22 cellular contexts compared by ENCODE assay signal in the genomic region with DNA sequence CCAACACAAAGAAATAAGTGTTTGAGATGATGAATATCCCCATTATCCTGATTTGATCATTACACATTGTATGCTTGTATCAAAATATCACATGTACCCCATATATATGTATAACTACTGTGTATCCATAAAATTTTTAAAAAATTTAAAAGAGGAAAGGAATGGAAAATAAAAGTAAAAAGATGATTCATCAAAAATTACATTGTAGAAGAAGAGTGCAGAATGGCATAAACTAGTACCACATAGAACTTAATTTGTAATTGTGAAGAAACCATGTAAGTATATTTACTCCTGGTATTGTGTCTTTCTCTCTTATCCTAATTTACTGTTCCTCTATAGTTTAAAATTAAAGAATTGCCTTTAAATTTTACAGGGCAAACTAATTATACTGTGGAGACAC. TPM values are rescaled to one million over a fixed set of nuclear protein-coding genes. Genes with fewer than 3 reads are reported as not detected.
A peak's percentile ranks its signal among the peaks of the same experiment; 100 is the strongest.
DNase-seq lines count a peak whose midpoint lies in the region; ATAC-seq, FAIRE-seq and TF ChIP-seq lines count a peak whose summit lies in the region.
"Had no signal": no experiment of that assay in that cellular context is flagged by ENCODE, and none has a peak within 500 bp of the region (broad histone marks: within the 10 kb centered on the region; RNA-seq: fewer than 3 reads in every experiment).

No MANE protein-coding gene starts in this region.

- TF ChIP-seq CTCF in A549 (IDR thresholded peaks at IDR 0.05) (no peak), tibial nerve (IDR thresholded peaks at IDR 0.05) (no peak), progenitor cell of endocrine pancreas (IDR thresholded peaks at IDR 0.05; ENCODE audit: unreplicated experiment) (no peak)

- no peaks in the 10 kb centered on the region for H3K27me3 ChIP-seq in BLaER1 treated with 17β-estradiol and CSF1 and Interleukin-3, amounts not matched to agents 10 nM and 100 nM
- H3K27me3 ChIP-seq in tibial nerve, result no peaks in the 10 kb centered on the region

- H3K4me1 Mint-ChIP-seq in progenitor cell of endocrine pancreas (ENCODE audit: low read depth), result no peaks in the 10 kb centered on the region

- H3K4me3 ChIP-seq in A549, result no peak overlapping the region
- H3K4me3 ChIP-seq in BLaER1 treated with 17β-estradiol and CSF1 and Interleukin-3, amounts not matched to agents 10 nM and 100 nM, result no peak overlapping the region; a peak in 1 of 20 replicates
- H3K4me3 ChIP-seq in tibial nerve, result no peak overlapping the region
- H3K4me3 ChIP-seq: HAP-1 had no signal

- H3K27ac Mint-ChIP-seq in progenitor cell of endocrine pancreas, result no peak overlapping the region
- H3K27ac Mint-ChIP-seq: CD4-positive, CD25-positive, alpha-beta regulatory T cell; CD8-positive, alpha-beta T cell; HFFc6 had no signal

- TF ChIP-seq POLR2A in A549 (IDR thresholded peaks at IDR 0.05; ENCODE audit: low read length) (no peak), tibial nerve (IDR thresholded peaks at IDR 0.05) (no peak)

- H3K27ac ChIP-seq in A549 (no peak overlapping the region), tibial nerve (no peak overlapping the region)
- peak overlapping the region in 4 of 11 experiments; percentile 23 to 54 (median 37); a peak in 5 of 22 replicates for H3K27ac ChIP-seq in BLaER1 treated with 17β-estradiol and CSF1 and Interleukin-3, amounts not matched to agents 10 nM and 100 nM
- H3K27ac ChIP-seq: C4-2B had no signal

- H3K4me2 ChIP-seq in A549, result no peak overlapping the region
- peak overlapping the region in 8 of 11 experiments; percentile 1 to 76 (median 64); a peak in 10 of 22 replicates for H3K4me2 ChIP-seq in BLaER1 treated with 17β-estradiol and CSF1 and Interleukin-3, amounts not matched to agents 10 nM and 100 nM

- TF ChIP-seq EP300 in A549 (IDR thresholded peaks at IDR 0.05) (no peak), tibial nerve (IDR thresholded peaks at IDR 0.05) (no peak)

- H3K4me1 ChIP-seq in A549 (no peaks in the 10 kb centered on the region), tibial nerve (peaks cover 0 to 17% (median 0%) of the 10 kb centered on the region in 4 donors)
- H3K4me1 ChIP-seq in BLaER1 treated with 17β-estradiol and CSF1 and Interleukin-3, amounts not matched to agents 10 nM and 100 nM, result peaks cover 13 to 28% (median 19%) of the 10 kb centered on the region in 10 experiments
- H3K4me1 ChIP-seq: BE2C, Caco-2 had no signal

- no peak overlapping the region for H3K4me3 Mint-ChIP-seq in progenitor cell of endocrine pancreas (ENCODE audit: low read depth)
- H3K4me3 Mint-ChIP-seq: CD4-positive, CD25-positive, alpha-beta regulatory T cell; CD8-positive, alpha-beta T cell; HFFc6 had no signal

- peaks cover 5% of the 10 kb centered on the region for H3K36me3 Mint-ChIP-seq in progenitor cell of endocrine pancreas (ENCODE audit: insufficient read depth)

- FAIRE-seq in A549 (lab: Jason Lieb, UNC), result no peak
- FAIRE-seq: G401.6, GM12892, H54 had no signal

- ATAC-seq in A549, result no peak
- ATAC-seq: CD8-positive, alpha-beta T cell had no signal

- no peak for TF ChIP-seq RAD21 in A549 (conservative IDR thresholded peaks at IDR 0.05 in 1 of 2, IDR thresholded peaks at IDR 0.05 in 1 of 2)

- no peak for DNase-seq in A549 (ENCODE audit: low read depth in 1 of 2, low spot score in 1 of 2)
- peak; percentile 49 for DNase-seq in foreskin melanocyte
- no peak for DNase-seq in OCI-M1 (lab: John Stamatoyannopoulos, UW)
- no peak for DNase-seq in tibial nerve (ENCODE audit: low spot score in 2 of 2)
- DNase-seq in progenitor cell of endocrine pancreas (ENCODE audit: low spot score, unreplicated experiment), result no peak
- DNase-seq: ACHN; AML-193; BE2C; Caco-2; CD4-positive, CD25-positive, alpha-beta regulatory T cell; CD8-positive, alpha-beta T cell; DMS153; DND-41; GOT3; HFFc6 had no signal

- H3K27me3 Mint-ChIP-seq in progenitor cell of endocrine pancreas, result peaks cover 6% of the 10 kb centered on the region

- H3K9me3 Mint-ChIP-seq in progenitor cell of endocrine pancreas (ENCODE audit: low read depth), result peaks cover 4% of the 10 kb centered on the region
- H3K9me3 Mint-ChIP-seq: CD8-positive, alpha-beta T cell; HFFc6 had no signal

- POLR2A ChIA-PET in A549 (lab: Yijun Ruan, JAX), result interaction anchor here (1.7 kb wide), 1 partner anchor 855 kb away, joined by 5 read pairs; a partner anchor contains a TSS

- no peaks in the 10 kb centered on the region for H4K20me1 ChIP-seq in BLaER1 treated with 17β-estradiol and CSF1 and Interleukin-3, amounts not matched to agents 10 nM and 100 nM

- no peak overlapping the region for H3K9ac ChIP-seq in BLaER1 treated with 17β-estradiol and CSF1 and Interleukin-3, amounts not matched to agents 10 nM and 100 nM

- H3K36me3 ChIP-seq in BLaER1 treated with 17β-estradiol and CSF1 and Interleukin-3, amounts not matched to agents 10 nM and 100 nM, result peaks cover 9 to 24% (median 14%) of the 10 kb centered on the region in 11 experiments; a peak in 17 of 22 replicates
- H3K36me3 ChIP-seq in tibial nerve, result peaks cover 0 to 23% (median 0%) of the 10 kb centered on the region in 3 donors
- H3K36me3 ChIP-seq: BE2C, HAP-1 had no signal

- H3K9me3 ChIP-seq in A549 (no peaks in the 10 kb centered on the region), tibial nerve (no peaks in the 10 kb centered on the region)
- peaks cover 0 to 12% (median 6%) of the 10 kb centered on the region in 11 experiments; a peak in 6 of 22 replicates for H3K9me3 ChIP-seq in BLaER1 treated with 17β-estradiol and CSF1 and Interleukin-3, amounts not matched to agents 10 nM and 100 nM (replicated peaks in 1 of 11)
- H3K9me3 ChIP-seq: BE2C, Caco-2, HAP-1 had no signal

- CTCF ChIA-PET in A549 (lab: Yijun Ruan, JAX), result interaction anchor here (0.9 to 1.4 kb wide), 6 partner anchors 11 to 834 kb away, joined by 3 to 5 read pairs (median 4); a partner anchor contains a TSS

TF ChIP-seq in A549, 52 proteins besides CTCF, POLR2A, EP300 and RAD21:
- no peak for TF ChIP-seq POLR2AphosphoS2 (conservative IDR thresholded peaks at IDR 0.05; ENCODE audit: low read length)
- no peak for TF ChIP-seq RARB (CRISPR knock-in tag; IDR thresholded peaks at IDR 0.05)
- no peak for TF ChIP-seq FOSB (CRISPR knock-in tag; IDR thresholded peaks at IDR 0.05)
- TF ChIP-seq MAFK (IDR thresholded peaks at IDR 0.05; ENCODE audit: partially characterized antibody), result peak; percentile 45
- no peak for TF ChIP-seq TFCP2L1 (CRISPR knock-in tag; IDR thresholded peaks at IDR 0.05)

RNA-seq across cellular contexts. Expression of a gene that starts 11.5 kb away (rescaled TPM):
- polyA plus RNA-seq in A549 (2011; rRNA removed) (59.8 and 89.8 TPM in 2 replicates), A549 (2017; fragmentation: RNase III; extraction: RNeasy Plus Mini Kit Qiagen cat#74134 plus additional on column Dnase treatment) (89.1 to 96.2 TPM (median 95.9 TPM) in 3 replicates)
- polyA plus RNA-seq in A549 (2012; cell fraction: cytosol; rRNA removed), result 81.0 and 89.6 TPM in 2 replicates
- 29.6 and 45.1 TPM in 2 replicates for polyA plus RNA-seq in A549 (2012; cell fraction: nucleus; rRNA removed)
- polyA minus RNA-seq in A549 (2011; rRNA and poly(A)+ RNA removed), result 1.6 and 1.9 TPM in 2 replicates
- total RNA-seq in tibial nerve (10 to 100 TPM in 3 of 4 donors, 1 to 10 TPM in 1; 8.0 to 13.4 (median 11.3) TPM), progenitor cell of endocrine pancreas (33.1 and 37.5 TPM in 2 replicates)

RNA-seq across cellular contexts. Expression of a gene that starts 33.1 kb away (rescaled TPM):
- polyA plus RNA-seq in A549 (2011; rRNA removed) (not detected in 2 replicates), A549 (2017; fragmentation: RNase III; extraction: RNeasy Plus Mini Kit Qiagen cat#74134 plus additional on column Dnase treatment) (not detected in 3 replicates)
- not detected in 2 replicates for polyA plus RNA-seq in A549 (2012; cell fraction: cytosol; rRNA removed)
- not detected in 2 replicates for polyA plus RNA-seq in A549 (2012; cell fraction: nucleus; rRNA removed)
- not detected in 2 replicates for polyA minus RNA-seq in A549 (2011; rRNA and poly(A)+ RNA removed)
- total RNA-seq in tibial nerve (not detected), progenitor cell of endocrine pancreas (not detected in 2 replicates)
- total RNA-seq: A172; Caco-2; CD4-positive, CD25-positive, alpha-beta regulatory T cell; CD8-positive, alpha-beta T cell; HFFc6 had no signal
- polyA plus RNA-seq: CD4-positive, CD25-positive, alpha-beta regulatory T cell had no signal

RNA-seq across cellular contexts. Expression of a gene that starts 34.1 kb away (rescaled TPM):
- not detected in 2 replicates for polyA plus RNA-seq in A549 (2011; rRNA removed)
- polyA plus RNA-seq in A549 (2012; cell fraction: cytosol; rRNA removed), result not detected in 2 replicates
- not detected in 2 replicates for polyA plus RNA-seq in A549 (2012; cell fraction: nucleus; rRNA removed)
- polyA plus RNA-seq in A549 (2017; fragmentation: RNase III; extraction: RNeasy Plus Mini Kit Qiagen cat#74134 plus additional on column Dnase treatment), result not detected in 3 replicates
- not detected in 2 replicates for polyA minus RNA-seq in A549 (2011; rRNA and poly(A)+ RNA removed)
- total RNA-seq in tibial nerve, result not detected
- not detected in 2 replicates for total RNA-seq in progenitor cell of endocrine pancreas
- total RNA-seq: A172; Caco-2; CD4-positive, CD25-positive, alpha-beta regulatory T cell; CD8-positive, alpha-beta T cell; HFFc6 had no signal
- polyA plus RNA-seq: CD4-positive, CD25-positive, alpha-beta regulatory T cell had no signal

RNA-seq across cellular contexts. Expression of a gene that starts 51.2 kb away (rescaled TPM):
- polyA plus RNA-seq in A549 (2011; rRNA removed), result 0.28 and 0.34 TPM in 2 replicates
- 0.01 TPM in 1 of 2 replicates, not detected in the other for polyA plus RNA-seq in A549 (2012; cell fraction: cytosol; rRNA removed)
- polyA plus RNA-seq in A549 (2012; cell fraction: nucleus; rRNA removed), result 0.04 and 0.06 TPM in 2 replicates
- not detected in 3 replicates for polyA plus RNA-seq in A549 (2017; fragmentation: RNase III; extraction: RNeasy Plus Mini Kit Qiagen cat#74134 plus additional on column Dnase treatment)
- not detected in 2 replicates for polyA minus RNA-seq in A549 (2011; rRNA and poly(A)+ RNA removed)
- total RNA-seq in tibial nerve, result not detected
- not detected in 2 replicates for total RNA-seq in progenitor cell of endocrine pancreas
- total RNA-seq: A172; CD4-positive, CD25-positive, alpha-beta regulatory T cell; CD8-positive, alpha-beta T cell; HFFc6 had no signal
- polyA plus RNA-seq: CD4-positive, CD25-positive, alpha-beta regulatory T cell had no signal

RNA-seq across cellular contexts. Expression of a gene that starts 51.5 kb away (rescaled TPM):
- polyA plus RNA-seq in A549 (2011; rRNA removed) (not detected in 2 replicates), A549 (2017; fragmentation: RNase III; extraction: RNeasy Plus Mini Kit Qiagen cat#74134 plus additional on column Dnase treatment) (not detected in 3 replicates)
- polyA plus RNA-seq in A549 (2012; cell fraction: cytosol; rRNA removed), result 0.03 and 0.04 TPM in 2 replicates
- polyA plus RNA-seq in A549 (2012; cell fraction: nucleus; rRNA removed), result not detected in 2 replicates
- not detected in 2 replicates for polyA minus RNA-seq in A549 (2011; rRNA and poly(A)+ RNA removed)
- total RNA-seq in tibial nerve (not detected), progenitor cell of endocrine pancreas (not detected in 2 replicates)
- total RNA-seq: A172; Caco-2; CD4-positive, CD25-positive, alpha-beta regulatory T cell; CD8-positive, alpha-beta T cell; HFFc6 had no signal
- polyA plus RNA-seq: CD4-positive, CD25-positive, alpha-beta regulatory T cell had no signal
